In the genomic region with DNA sequence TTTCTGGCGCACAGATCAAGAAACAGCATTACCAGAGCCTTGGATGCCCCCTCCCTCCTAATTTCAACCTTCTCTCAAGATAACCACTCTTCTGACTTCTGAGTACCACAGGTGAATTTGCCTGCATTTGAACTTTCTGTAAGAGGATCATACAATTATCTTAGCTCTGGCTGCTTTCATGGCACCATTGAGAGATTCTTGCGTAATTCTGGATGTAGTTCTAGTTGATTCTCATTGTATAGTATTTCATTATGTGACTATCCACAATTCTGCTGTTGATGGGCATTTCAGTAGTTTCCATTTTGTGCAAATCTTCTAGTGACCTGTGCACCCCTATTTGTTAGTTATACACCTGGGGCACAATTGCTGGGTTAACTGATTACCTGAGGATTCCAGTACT, we compare ENCODE assay signal across 21 cellular contexts. TPM values are rescaled to one million over a fixed set of nuclear protein-coding genes. Genes with fewer than 3 reads are reported as not detected.
DNase-seq lines count a peak whose midpoint lies in the region; ATAC-seq, FAIRE-seq and TF ChIP-seq lines count a peak whose summit lies in the region.
"Had no signal": no experiment of that assay in that cellular context is flagged by ENCODE, and none has a peak within 500 bp of the region (broad histone marks: within the 10 kb centered on the region; RNA-seq: fewer than 3 reads in every experiment).

No MANE protein-coding gene starts in this region.

- H3K9ac ChIP-seq in HepG2 (ENCODE audit: insufficient read depth, low read depth, low read length) = no peak overlapping the region
- H3K9ac ChIP-seq in K562 (ENCODE audit: insufficient read depth in 1 of 2, low read depth in 2 of 2, low read length in 2 of 2) = no peak overlapping the region

- no peaks in the 10 kb centered on the region for H3K9me1 ChIP-seq in K562 (ENCODE audit: control insufficient read depth, insufficient read depth, low read length)

- CTCF ChIA-PET in HepG2 (lab: Yijun Ruan, JAX; ENCODE audit: low intra/inter-chr PET ratio, low total read pairs) = no interaction called here
- CTCF ChIA-PET in K562 (lab: Yijun Ruan, JAX; ENCODE audit: low intra/inter-chr PET ratio) = no interaction called here

- ATAC-seq in HepG2 (no peak), right lobe of liver (no peak), K562 (no peak), foreskin keratinocyte (no peak), gastroesophageal sphincter (no peak)

- no peak overlapping the region for H3K4me2 ChIP-seq in HepG2 (ENCODE audit: low read depth, low read length)
- H3K4me2 ChIP-seq in K562 (ENCODE audit: insufficient read depth, low read length) = no peak overlapping the region

- TF ChIP-seq RAD21 in HepG2 (CRISPR knock-in tag; IDR thresholded peaks at IDR 0.05) (no peak), Ishikawa (IDR thresholded peaks at IDR 0.05; ENCODE audit: low read depth) (no peak), K562 (CRISPR knock-in tag; conservative IDR thresholded peaks at IDR 0.05 in 1 of 2, IDR thresholded peaks at IDR 0.05 in 1 of 2) (no peak)

- H3K79me2 ChIP-seq in HepG2 (ENCODE audit: insufficient read depth, low read length) = no peaks in the 10 kb centered on the region
- H3K79me2 ChIP-seq in K562 (ENCODE audit: control insufficient read depth, insufficient read depth, low read length) = no peaks in the 10 kb centered on the region

- BruUV-seq in HepG2 (replicated peaks; lab: Mats Ljungman, UMichigan) (no TSS peak), K562 (replicated peaks; lab: Mats Ljungman, UMichigan) (no TSS peak)

- no peak for TF ChIP-seq POLR2A in HepG2 (IDR thresholded peaks at IDR 0.05; ENCODE audit: insufficient read depth in 1 of 2, low read depth in 2 of 2, low read length in 2 of 2)
- no peak for TF ChIP-seq POLR2A in right lobe of liver (IDR thresholded peaks at IDR 0.05)
- no peak for TF ChIP-seq POLR2A in K562 (conservative IDR thresholded peaks at IDR 0.05)
- TF ChIP-seq POLR2A in gastroesophageal sphincter (IDR thresholded peaks at IDR 0.05) = no peak

- H3K27me3 ChIP-seq in HepG2 (ENCODE audit: control insufficient read depth in 1 of 2, insufficient read depth in 2 of 2, low read length in 2 of 2) (peaks cover 5 to 19% of the 10 kb centered on the region in 2 experiments; a peak in 4 of 5 replicates), right lobe of liver (no peaks in the 10 kb centered on the region), K562 (ENCODE audit: control insufficient read depth in 2 of 2, insufficient read depth in 2 of 2, low read length in 2 of 2) (peaks cover 11 to 57% of the 10 kb centered on the region in 2 experiments), foreskin keratinocyte (no peaks in the 10 kb centered on the region), gastroesophageal sphincter (peaks cover 54% of the 10 kb centered on the region)

- TF ChIP-seq CTCF in HepG2 (CRISPR knock-in tag; IDR thresholded peaks at IDR 0.05) (no peak), right lobe of liver (IDR thresholded peaks at IDR 0.05) (no peak), K562 (IDR thresholded peaks at IDR 0.05 in 2 of 3, conservative IDR thresholded peaks at IDR 0.05 in 1 of 3; ENCODE audit: insufficient read depth in 2 of 3, low read depth in 1 of 3, low read length in 3 of 3) (no peak), foreskin keratinocyte (conservative IDR thresholded peaks at IDR 0.05) (no peak), gastroesophageal sphincter (IDR thresholded peaks at IDR 0.05) (no peak)

- POLR2A ChIA-PET in HepG2 (lab: Yijun Ruan, JAX) (no interaction called here), K562 (lab: Yijun Ruan, JAX) (interaction anchor here (1.4 kb wide), 1 partner anchor 16 kb away, joined by 4 read pairs; no protein-coding TSS in a partner anchor)

- H3K36me3 ChIP-seq in HepG2 (replicated peaks in 1 of 2; ENCODE audit: control insufficient read depth in 1 of 2, insufficient read depth in 2 of 2, low read length in 2 of 2) = no peaks in the 10 kb centered on the region
- no peaks in the 10 kb centered on the region for H3K36me3 ChIP-seq in right lobe of liver
- H3K36me3 ChIP-seq in K562 (ENCODE audit: control insufficient read depth, insufficient read depth, low read length) = no peaks in the 10 kb centered on the region
- no peaks in the 10 kb centered on the region for H3K36me3 ChIP-seq in gastroesophageal sphincter

- intact Hi-C loops in HepG2 (cut with micrococcal nuclease; ENCODE audit: unreplicated experiment) = no loop called here
- intact Hi-C loops in right lobe of liver (cut with DNase I) = no loop called here
- intact Hi-C loops in K562 (cut with micrococcal nuclease) = no loop called here

- H3K4me3 ChIP-seq in HepG2 (replicated peaks in 1 of 3; ENCODE audit: insufficient read depth in 1 of 3, low read depth in 2 of 3, low read length in 3 of 3) (no peak overlapping the region), right lobe of liver (no peak overlapping the region), K562 (no peak overlapping the region), gastroesophageal sphincter (no peak overlapping the region)

- 97% methylated on average over 2 of the region's 2 CpGs for WGBS in HepG2 (ENCODE audit: low lambda C conversion rate)
- WGBS in right lobe of liver (ENCODE audit: insufficient coverage, low coverage, low lambda C conversion rate, missing lambda C conversion rate) = 78% methylated on average over 2 of the region's 2 CpGs
- WGBS in K562 (ENCODE audit: insufficient coverage, low coverage, missing lambda C conversion rate) = 0% methylated on average over 2 of the region's 2 CpGs
- 96 to 100% methylated on average over 2 of the region's 2 CpGs for WGBS in gastroesophageal sphincter (ENCODE audit: low coverage in 1 of 2), 2 donors

- H2AFZ ChIP-seq in HepG2 (ENCODE audit: low read length) (no peak overlapping the region), K562 (ENCODE audit: low read depth, low read length) (no peak overlapping the region)

- FAIRE-seq in HepG2 (lab: Jason Lieb, UNC) (no peak), K562 (lab: Jason Lieb, UNC) (no peak)
- FAIRE-seq: GM12891, GM18507 had no signal

- H3K9me3 ChIP-seq in HepG2 (ENCODE audit: low read length) (no peaks in the 10 kb centered on the region), right lobe of liver (no peaks in the 10 kb centered on the region), K562 (replicated peaks; ENCODE audit: control insufficient read depth, insufficient read depth, low read depth, low read length) (no peaks in the 10 kb centered on the region), gastroesophageal sphincter (no peaks in the 10 kb centered on the region)

- DNase-seq in HepG2 (ENCODE audit: low spot score) (no peak), right lobe of liver (no peak), K562 (ENCODE audit: extremely low read depth in 1 of 4, low spot score in 3 of 4) (no peak), foreskin keratinocyte (no peak), NCI-H774 (lab: John Stamatoyannopoulos, UW) (no peak)
- no peak for DNase-seq in effector CD8-positive, alpha-beta T cell (lab: John Stamatoyannopoulos, UW)
- DNase-seq: C1 segment of cervical spinal cord; Calu3; CD4-positive, alpha-beta memory T cell; COR-L47; DMS53; DMS79 treated with DMSO at 0.1 percent for 48 hours; GF-D8; GOT3; H7; HCEC 1CT had no signal

- in situ Hi-C loops in HepG2 (cut with HindIII; ENCODE audit: extremely low pct_ligation_motif_present, low pct_unique_long_range_greater_than_20kb) = no loop called here
- in situ Hi-C loops in K562 (cut with MboI) = no loop called here

- H3K4me1 ChIP-seq in HepG2 (ENCODE audit: insufficient read depth, low read length) (no peaks in the 10 kb centered on the region), right lobe of liver (no peaks in the 10 kb centered on the region), K562 (replicated peaks in 1 of 2; ENCODE audit: control insufficient read depth in 2 of 2, insufficient read depth in 2 of 2, low read length in 2 of 2) (no peaks in the 10 kb centered on the region), foreskin keratinocyte (peaks cover 38% of the 10 kb centered on the region), gastroesophageal sphincter (no peaks in the 10 kb centered on the region)

- TF ChIP-seq EP300 in HepG2 (IDR thresholded peaks at IDR 0.05; ENCODE audit: low read depth in 2 of 2, low read length in 2 of 2) (no peak), HepG2 (CRISPR knock-in tag; IDR thresholded peaks at IDR 0.05; ENCODE audit: borderline replicate concordance) (no peak), Ishikawa (IDR thresholded peaks at IDR 0.05; ENCODE audit: borderline replicate concordance) (no peak), K562 (IDR thresholded peaks at IDR 0.05; ENCODE audit: low read length) (no peak), gastroesophageal sphincter (IDR thresholded peaks at IDR 0.05) (no peak)

- H3K27ac ChIP-seq in HepG2 (ENCODE audit: extremely low read length, insufficient read depth, low read length) (no peak overlapping the region), right lobe of liver (no peak overlapping the region), K562 (ENCODE audit: extremely low read depth, low read depth, low read length) (no peak overlapping the region), foreskin keratinocyte (peak overlapping the region; percentile 77), gastroesophageal sphincter (no peak overlapping the region)

- H4K20me1 ChIP-seq in HepG2 (ENCODE audit: insufficient read depth, low read length) (no peaks in the 10 kb centered on the region), K562 (replicated peaks; ENCODE audit: control insufficient read depth, insufficient read depth, low read length) (no peaks in the 10 kb centered on the region)

RNA-seq across cellular contexts. Expression of a gene that starts 7.5 kb away (rescaled TPM):
- not detected in 2 replicates for total RNA-seq in HepG2 (2016; rRNA removed; fragmentation: Illumina TruSeq; extraction: Trizol)
- not detected in 2 replicates for total RNA-seq in HepG2 (2016; cell fraction: cytosol; rRNA removed; fragmentation: Illumina TruSeq; extraction: Trizol; ENCODE audit: low read depth)
- not detected in 2 replicates for total RNA-seq in HepG2 (2016; cell fraction: insoluble cytoplasmic fraction; rRNA removed; fragmentation: Illumina TruSeq; extraction: Trizol)
- not detected in 2 replicates for total RNA-seq in HepG2 (2016; cell fraction: membrane; rRNA removed; fragmentation: Illumina TruSeq; extraction: Trizol)
- total RNA-seq in HepG2 (2016; cell fraction: nucleus; rRNA removed; fragmentation: Illumina TruSeq; extraction: Trizol) = 0.22 TPM in 1 of 2 replicates, not detected in the other
- 0.11 and 0.57 TPM in 2 replicates for polyA plus RNA-seq in HepG2 (2011; rRNA removed)
- 0.09 and 0.32 TPM in 2 replicates for polyA plus RNA-seq in HepG2 (2011; cell fraction: cytosol; rRNA removed)
- polyA plus RNA-seq in HepG2 (2011; cell fraction: nucleus; rRNA removed) = 0.19 and 0.23 TPM in 2 replicates
- 0.12 and 0.25 TPM in 2 replicates for polyA plus RNA-seq in HepG2 (2012)
- polyA plus RNA-seq in HepG2 (2016; cell fraction: cytosol; fragmentation: Illumina TruSeq; extraction: Trizol; ENCODE audit: low read depth) = not detected in 2 replicates
- 0.22 TPM in 1 of 2 replicates, not detected in the other for polyA plus RNA-seq in HepG2 (2016; cell fraction: insoluble cytoplasmic fraction; fragmentation: Illumina TruSeq; extraction: Trizol; ENCODE audit: low read depth)
- not detected in 2 replicates for polyA plus RNA-seq in HepG2 (2016; cell fraction: membrane; fragmentation: Illumina TruSeq; extraction: Trizol; ENCODE audit: low read depth)
- not detected in 2 replicates for polyA plus RNA-seq in HepG2 (2016; cell fraction: nucleus; fragmentation: Illumina TruSeq; extraction: Trizol; ENCODE audit: insufficient read depth, low read depth)
- polyA minus RNA-seq in HepG2 (2011; rRNA and poly(A)+ RNA removed; ENCODE audit: low replicate concordance) = 1.1 TPM in 1 of 2 replicates, not detected in the other
- not detected in 2 replicates for polyA minus RNA-seq in HepG2 (2011; cell fraction: cytosol; rRNA and poly(A)+ RNA removed)
- polyA minus RNA-seq in HepG2 (2011; cell fraction: nucleus; rRNA and poly(A)+ RNA removed) = not detected in 2 replicates
- under 1 TPM in 1 of 6 experiments, not detected in 5; 0.06 TPM for total RNA-seq in right lobe of liver
- total RNA-seq in K562 (2011; cell fraction: chromatin; rRNA removed; ENCODE audit: low replicate concordance) = not detected in 2 replicates
- total RNA-seq in K562 (2011; cell fraction: nucleolus; rRNA removed) = not detected in 2 replicates
- total RNA-seq in K562 (2011; cell fraction: nucleoplasm; rRNA removed) = not detected in 2 replicates
- not detected in 2 replicates for total RNA-seq in K562 (2014; rRNA removed)
- total RNA-seq in K562 (2014; rRNA removed; fragmentation: Illumina TruSeq; extraction: Trizol) = not detected in 2 replicates
- not detected in 2 replicates for total RNA-seq in K562 (2015; rRNA removed; fragmentation: Illumina TruSeq; extraction: Trizol)
- 0.09 and 0.16 TPM in 2 replicates for total RNA-seq in K562 (2021)
- 0.06 TPM in 1 of 2 replicates, not detected in the other for polyA plus RNA-seq in K562 (2011; rRNA removed)
- not detected in 2 replicates for polyA plus RNA-seq in K562 (2011; cell fraction: cytosol; rRNA removed)
- polyA plus RNA-seq in K562 (2011; cell fraction: nucleus; rRNA removed) = not detected in 2 replicates
- polyA plus RNA-seq in K562 (2012) = not detected in 2 replicates
- not detected in 2 replicates for polyA plus RNA-seq in K562 (2014; fragmentation: Illumina TruSeq; extraction: Trizol)
- not detected for polyA plus RNA-seq in K562 (2014; fragmentation: Nextera tagmentation; extraction: Ambion mirVana)
- polyA plus RNA-seq in K562 (2014; rRNA removed) = not detected in 2 replicates
- not detected in 2 replicates for polyA minus RNA-seq in K562 (2011; rRNA and poly(A)+ RNA removed)
- not detected in 2 replicates for polyA minus RNA-seq in K562 (2011; cell fraction: cytosol; rRNA and poly(A)+ RNA removed)
- not detected in 2 replicates for polyA minus RNA-seq in K562 (2011; cell fraction: nucleus; rRNA and poly(A)+ RNA removed)
- 449 and 561 TPM in 2 replicates for total RNA-seq in foreskin keratinocyte
- 357 and 445 TPM in 2 replicates for polyA plus RNA-seq in foreskin keratinocyte
- total RNA-seq in gastroesophageal sphincter = 10 to 100 TPM in 1 of 4 donors, 1 to 10 TPM in 2, under 1 TPM in 1; 0.12 to 10.3 (median 4.6) TPM
- total RNA-seq: A673 had no signal
- polyA plus RNA-seq: CD4-positive, alpha-beta memory T cell had no signal

Comparison
In these comparisons a context has a peak if more than half of its experiments do, and no peak if none do; other contexts are left out.
1. RNA of a gene that starts 7.5 kb away (total RNA-seq): 449 to 561 TPM in foreskin keratinocyte; 0.12 to 10.3 TPM in gastroesophageal sphincter, 0.06 TPM in right lobe of liver, 0.22 TPM in HepG2 and 0.09 to 0.16 TPM in K562; every median in the first group is over 10 times any median in the second.